11 cellular contexts compared by ENCODE assay signal in genomic region chr10:109966961-109967738, GRCh38. TPM values are rescaled to one million over a fixed set of nuclear protein-coding genes. Genes with fewer than 3 reads are reported as not detected.
DNase-seq lines count a peak whose midpoint lies in the region; ATAC-seq, FAIRE-seq and TF ChIP-seq lines count a peak whose summit lies in the region.
"Had no signal": no experiment of that assay in that cellular context is flagged by ENCODE, and none has a peak within 500 bp of the region (broad histone marks: within the 10 kb centered on the region; RNA-seq: fewer than 3 reads in every experiment).

No MANE protein-coding gene starts in this region.

- H3K36me3 ChIP-seq in pancreas = no peaks in the 10 kb centered on the region

- H3K27me3 ChIP-seq in pancreas = no peaks in the 10 kb centered on the region

- peaks cover 14 to 49% (median 30%) of the 10 kb centered on the region in 3 donors for H3K4me1 ChIP-seq in pancreas

- WGBS in pancreas, 2 donors = 17 to 24% methylated on average over 9 of the region's 9 CpGs

- no peak overlapping the region for H3K4me3 ChIP-seq in foreskin fibroblast (ENCODE audit: low read depth in 1 of 2, low read length in 2 of 2)
- H3K4me3 ChIP-seq in pancreas = no peak overlapping the region

- no peak for FAIRE-seq in pancreas (lab: Jason Lieb, UNC)

- DNase-seq in EL (peak; percentile 64), SK-N-DZ (ENCODE audit: low spot score) (peak; percentile 87), foreskin fibroblast (peak; percentile 34 to 66), pancreas (no peak), ecto neural progenitor cell (ENCODE audit: low spot score) (no peak), superior temporal gyrus (ENCODE audit: extremely low spot score) (no peak), ureter (ENCODE audit: low spot score) (no peak)
- DNase-seq: DMS79 treated with DMSO at 0.1 percent for 48 hours, mammary epithelial cell, NCI-H1930 had no signal

- TF ChIP-seq CTCF in foreskin fibroblast (IDR thresholded peaks at IDR 0.05; ENCODE audit: low read depth, low read length) (no peak), pancreas (IDR thresholded peaks at IDR 0.05) (no peak)

- no peaks in the 10 kb centered on the region for H3K9me3 ChIP-seq in pancreas

- ATAC-seq in pancreas = peak in 3 of 4 donors; percentile 7 to 25 (median 12)
- ATAC-seq in GM18867 (IDR thresholded peaks at IDR 0.05; ENCODE audit: unreplicated experiment) = no peak

- intact Hi-C loops in pancreas (cut with DNase I) = no loop called here

- H3K27ac ChIP-seq in pancreas = peak overlapping the region in 2 of 4 donors; percentile 24 to 45

RNA-seq across cellular contexts. Expression of gene ADD3, which starts 40.6 kb away (rescaled TPM):
- 45.8 and 56.6 TPM in 2 replicates for polyA plus RNA-seq in SK-N-DZ (2014; cell fraction: cytosol; rRNA removed)
- 84.5 and 106 TPM in 2 replicates for polyA plus RNA-seq in SK-N-DZ (2014; cell fraction: nucleus; rRNA removed)
- total RNA-seq in pancreas = 10 to 100 TPM; 33.9 to 83.3 (median 49.9) TPM
- 10 to 100 TPM; 31.9 to 44.7 TPM for polyA plus RNA-seq in pancreas
- 140 TPM for total RNA-seq in ureter

RNA-seq across cellular contexts. Expression of gene XPNPEP1, which starts 43.8 kb away (rescaled TPM):
- 79.7 and 80.4 TPM in 2 replicates for polyA plus RNA-seq in SK-N-DZ (2014; cell fraction: cytosol; rRNA removed)
- polyA plus RNA-seq in SK-N-DZ (2014; cell fraction: nucleus; rRNA removed) = 101 and 103 TPM in 2 replicates
- 100 to 1,000 TPM in 1 of 6 donors, 10 to 100 TPM in 5; 66.9 to 112 (median 83.3) TPM for total RNA-seq in pancreas
- 10 to 100 TPM; 34.1 to 69.3 TPM for polyA plus RNA-seq in pancreas
- 106 TPM for total RNA-seq in ureter

Comparison
In these comparisons a context has a peak if more than half of its experiments do, and no peak if none do; other contexts are left out.
1. DNase-seq: peak in EL (single experiment), SK-N-DZ (single experiment) and foreskin fibroblast (2 of 2); none in pancreas (0 of 6), ecto neural progenitor cell (single experiment), superior temporal gyrus (single experiment) and ureter (single experiment).